27 cellular contexts compared by ENCODE assay signal in genomic region chr15:83914906-83915305, GRCh38.
"Had no signal": no experiment of that assay in that cellular context is flagged by ENCODE, and none has a peak within 500 bp of the region (broad histone marks: within the 10 kb centered on the region; RNA-seq: fewer than 3 reads in every experiment).

No MANE protein-coding gene starts in this region.

- H3K36me3 ChIP-seq: colonic mucosa, gastrocnemius medialis, left lung, neutrophil, right lobe of liver, thyroid gland, vagina had no signal

- H3K4me1 Mint-ChIP-seq: endodermal cell, natural killer cell, neural crest cell had no signal

- H2AFZ ChIP-seq: parathyroid adenoma had no signal

- H3K4me2 ChIP-seq: smooth muscle cell had no signal

- H3K36me3 Mint-ChIP-seq: natural killer cell; stimulated activated effector memory CD8-positive, alpha-beta T cell treated with anti-CD3 and anti-CD28 coated beads, Interleukin-12 subunit alpha, Interleukin-12 subunit beta, amount 100 ng/mL, for 72 hours had no signal

- DNase-seq: colonic mucosa; effector CD8-positive, alpha-beta T cell; endodermal cell; gastrocnemius medialis; head of caudate nucleus; kidney; left cardiac atrium; left lung; mesendoderm; midbrain; natural killer cell; right lobe of liver; stimulated activated CD4-positive, alpha-beta T cell treated with anti-CD3 and anti-CD28 coated beads, Interleukin-2, amount 100 ng/mL, for 24 hours; stimulated activated CD4-positive, alpha-beta T cell treated with anti-CD3 and anti-CD28 coated beads, Interleukin-4, amount 100 ng/mL, for 24 hours; stimulated activated naive CD4-positive, alpha-beta T cell treated with Interleukin-2 at 50 U/mL for 16 hours; stomach; thyroid gland; trophoblast cell had no signal

- H3K79me2 ChIP-seq: parathyroid adenoma had no signal

- H3K4me1 ChIP-seq: colonic mucosa, esophagus muscularis mucosa, gastrocnemius medialis, left lung, parathyroid adenoma, stomach, thyroid gland, vagina had no signal

- ATAC-seq: gastrocnemius medialis; left cardiac atrium; left lung; natural killer cell; right lobe of liver; stimulated activated effector memory CD8-positive, alpha-beta T cell treated with anti-CD3 and anti-CD28 coated beads, Interleukin-12 subunit alpha, Interleukin-12 subunit beta, amount 100 ng/mL, for 72 hours had no signal

- H3K4me3 ChIP-seq: colonic mucosa, esophagus muscularis mucosa, gastrocnemius medialis, left lung, right lobe of liver, smooth muscle cell, stomach, thyroid gland, vagina had no signal

- H3K9me3 Mint-ChIP-seq: dendritic cell treated with granulocyte-macrophage colony-stimulating factor and Interleukin-4, amounts not matched to agents 40 ng/mL and 50 ng/mL, for 4 days; endodermal cell; natural killer cell; neural crest cell had no signal

- H3K27me3 ChIP-seq: colonic mucosa, esophagus muscularis mucosa, gastrocnemius medialis, left lung, neutrophil, right lobe of liver, stomach, thyroid gland, vagina had no signal

- H3K9ac ChIP-seq: parathyroid adenoma had no signal

- H3K4me3 Mint-ChIP-seq: dendritic cell treated with granulocyte-macrophage colony-stimulating factor and Interleukin-4, amounts not matched to agents 40 ng/mL and 50 ng/mL, for 4 days; endodermal cell; natural killer cell; neural crest cell; stimulated activated effector memory CD8-positive, alpha-beta T cell treated with anti-CD3 and anti-CD28 coated beads, Interleukin-12 subunit alpha, Interleukin-12 subunit beta, amount 100 ng/mL, for 72 hours had no signal

- H3K27ac ChIP-seq: colonic mucosa, esophagus muscularis mucosa, gastrocnemius medialis, left lung, neutrophil, parathyroid adenoma, right lobe of liver, stomach, thyroid gland, vagina had no signal

- H3K27ac Mint-ChIP-seq: dendritic cell treated with granulocyte-macrophage colony-stimulating factor and Interleukin-4, amounts not matched to agents 40 ng/mL and 50 ng/mL, for 4 days; endodermal cell; natural killer cell; progenitor cell of endocrine pancreas; stimulated activated effector memory CD8-positive, alpha-beta T cell treated with anti-CD3 and anti-CD28 coated beads, Interleukin-12 subunit alpha, Interleukin-12 subunit beta, amount 100 ng/mL, for 72 hours had no signal

- H3K27me3 Mint-ChIP-seq: dendritic cell treated with granulocyte-macrophage colony-stimulating factor and Interleukin-4, amounts not matched to agents 40 ng/mL and 50 ng/mL, for 4 days; progenitor cell of endocrine pancreas had no signal

- H3K9me3 ChIP-seq: colonic mucosa, esophagus muscularis mucosa, gastrocnemius medialis, left lung, neutrophil, right lobe of liver, stomach, thyroid gland, vagina had no signal
